Comparison of ENCODE assay signal across 8 cellular contexts in the genomic region with DNA sequence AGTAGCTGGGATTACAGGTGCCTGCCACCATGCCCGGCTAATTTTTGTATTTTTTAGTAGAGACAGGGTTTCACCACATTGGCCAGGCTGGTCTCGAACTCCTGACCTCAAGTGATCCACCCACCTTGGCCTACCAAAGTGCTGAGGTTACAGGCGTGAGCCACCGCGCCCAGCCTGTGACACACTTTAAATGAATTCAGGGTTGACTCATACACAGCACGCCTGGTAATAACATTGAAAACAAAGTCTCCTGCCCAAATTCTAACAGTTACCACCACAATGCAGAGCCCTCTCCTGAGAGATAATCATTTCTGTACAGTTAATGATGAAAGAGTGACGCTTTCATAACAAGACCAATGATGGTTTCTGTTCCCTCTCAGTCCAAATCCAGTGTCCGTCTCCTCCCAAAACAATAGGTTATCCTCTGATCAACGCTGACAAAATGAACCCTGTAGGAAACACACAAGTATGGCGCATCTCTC. TPM values are rescaled to one million over a fixed set of nuclear protein-coding genes. Genes with fewer than 3 reads are reported as not detected.
DNase-seq lines count a peak whose midpoint lies in the region; ATAC-seq, FAIRE-seq and TF ChIP-seq lines count a peak whose summit lies in the region.
"Not testable (repeated sequence)": the region's sequence is repeated elsewhere in the genome, so short reads cannot be mapped to it uniquely, and the experiment has no call there.

No MANE protein-coding gene starts in this region.

- H3K4me1 ChIP-seq in ES-I3 (ENCODE audit: insufficient read depth, low read length); kidney (ENCODE audit: control insufficient read depth in 1 of 2, insufficient read depth in 1 of 2, low read depth in 1 of 2, low read length in 2 of 2); rectal smooth muscle tissue (ENCODE audit: control insufficient read depth, insufficient read depth, low read length): not testable (repeated sequence)
- H3K4me1 ChIP-seq in HUES6 (ENCODE audit: control insufficient read depth, insufficient read depth, low read length) (peaks cover 10% of the 10 kb centered on the region; the same call in 1 of the 2 replicates), SJSA1 (replicated peaks) (peaks cover 16% of the 10 kb centered on the region), transverse colon (peaks cover 9 to 17% (median 14%) of the 10 kb centered on the region in 4 donors)

- H3K27me3 ChIP-seq in HUES6 (ENCODE audit: control insufficient read depth, insufficient read depth, low read length); SJSA1 (replicated peaks); rectal smooth muscle tissue (ENCODE audit: control insufficient read depth, insufficient read depth, low read length); transverse colon: not testable (repeated sequence)

- peak overlapping the region; percentile 89 for H3K9ac ChIP-seq in ES-I3 (ENCODE audit: low read depth, low read length)
- H3K9ac ChIP-seq in HUES6 (ENCODE audit: low read length) = peak overlapping the region; percentile 83
- H3K9ac ChIP-seq in kidney (ENCODE audit: low read length in 2 of 2) = peak overlapping the region in 1 of 2 donors; percentile 77
- not testable (repeated sequence) for H3K9ac ChIP-seq in rectal smooth muscle tissue (ENCODE audit: low read length)

- intact Hi-C loops in activated T-helper 2 cell treated with anti-CD3 and anti-CD28 coated beads, Interferon-gamma antibody, Interleukin-2, Interleukin-4, amounts not matched to agents 10 μg/mL and 5 μg/mL and 100 μg/mL, durations not matched to agents 14 hours and 24 hours and 36 hours (cut with micrococcal nuclease) = loop anchor here (5.0 to 10.0 kb wide), 2 partner anchors 91 to 164 kb away; partner anchors contain the start of genes DEPDC5 and PRR14L
- intact Hi-C loops in kidney (cut with DNase I); transverse colon (cut with DNase I; ENCODE audit: low total_unique reads): not testable (repeated sequence)

- peak overlapping the region; percentile 94 for H3K27ac Mint-ChIP-seq in activated T-helper 2 cell treated with anti-CD3 and anti-CD28 coated beads, Interferon-gamma antibody, Interleukin-2, Interleukin-4, amounts not matched to agents 10 μg/mL and 5 μg/mL and 100 μg/mL, durations not matched to agents 14 hours and 24 hours and 36 hours
- H3K27ac Mint-ChIP-seq in effector memory CD8-positive, alpha-beta T cell = peak overlapping the region; percentile 97

- FAIRE-seq in kidney (lab: Jason Lieb, UNC) = not testable (repeated sequence)

- not testable (repeated sequence) for H3K9me3 ChIP-seq in ES-I3 (ENCODE audit: control insufficient read depth, insufficient read depth, low read length); HUES6 (ENCODE audit: control insufficient read depth, insufficient read depth, low read depth, low read length); SJSA1 (replicated peaks); kidney (ENCODE audit: control insufficient read depth in 1 of 2, low read length in 2 of 2); transverse colon

- TF ChIP-seq EP300 in transverse colon (IDR thresholded peaks at IDR 0.05; ENCODE audit: low read depth) = not testable (repeated sequence)

- H3K4me1 Mint-ChIP-seq in activated T-helper 2 cell treated with anti-CD3 and anti-CD28 coated beads, Interferon-gamma antibody, Interleukin-2, Interleukin-4, amounts not matched to agents 10 μg/mL and 5 μg/mL and 100 μg/mL, durations not matched to agents 14 hours and 24 hours and 36 hours (ENCODE audit: low read depth) = peaks cover 21% of the 10 kb centered on the region
- H3K4me1 Mint-ChIP-seq in effector memory CD8-positive, alpha-beta T cell (ENCODE audit: low read depth in 2 of 2) = peaks cover 25 to 31% of the 10 kb centered on the region in 2 donors

- H3K4me3 ChIP-seq in HUES6 (ENCODE audit: low read depth, low read length) (peak overlapping the region; percentile 95), SJSA1 (peak overlapping the region; percentile 72), kidney (ENCODE audit: low read length in 2 of 2) (peak overlapping the region; percentile 94 to 95), rectal smooth muscle tissue (ENCODE audit: low read length) (peak overlapping the region; percentile 82), transverse colon (peak overlapping the region in 3 of 4 donors; percentile 63 to 79 (median 77))

- not testable (repeated sequence) for TF ChIP-seq POLR2A in transverse colon (IDR thresholded peaks at IDR 0.05)

- H3K27me3 Mint-ChIP-seq in activated T-helper 2 cell treated with anti-CD3 and anti-CD28 coated beads, Interferon-gamma antibody, Interleukin-2, Interleukin-4, amounts not matched to agents 10 μg/mL and 5 μg/mL and 100 μg/mL, durations not matched to agents 14 hours and 24 hours and 36 hours (ENCODE audit: low read depth); effector memory CD8-positive, alpha-beta T cell: not testable (repeated sequence)

- not testable (repeated sequence) for H3K9me3 Mint-ChIP-seq in activated T-helper 2 cell treated with anti-CD3 and anti-CD28 coated beads, Interferon-gamma antibody, Interleukin-2, Interleukin-4, amounts not matched to agents 10 μg/mL and 5 μg/mL and 100 μg/mL, durations not matched to agents 14 hours and 24 hours and 36 hours; effector memory CD8-positive, alpha-beta T cell

- 38 to 68% methylated on average over 2 to 10 of the region's 10 CpGs for WGBS in transverse colon (ENCODE audit: low coverage in 1 of 2), 2 donors

- TF ChIP-seq CTCF in kidney (IDR thresholded peaks at IDR 0.05; ENCODE audit: borderline replicate concordance, extremely low read depth, insufficient read depth); transverse colon (IDR thresholded peaks at IDR 0.05): not testable (repeated sequence)

- not testable (repeated sequence) for H3K36me3 Mint-ChIP-seq in activated T-helper 2 cell treated with anti-CD3 and anti-CD28 coated beads, Interferon-gamma antibody, Interleukin-2, Interleukin-4, amounts not matched to agents 10 μg/mL and 5 μg/mL and 100 μg/mL, durations not matched to agents 14 hours and 24 hours and 36 hours (ENCODE audit: low read depth)
- peaks cover 32% of the 10 kb centered on the region for H3K36me3 Mint-ChIP-seq in effector memory CD8-positive, alpha-beta T cell (ENCODE audit: insufficient read depth)

- H3K36me3 ChIP-seq in ES-I3 (ENCODE audit: insufficient read depth, low read length); HUES6 (ENCODE audit: control insufficient read depth, insufficient read depth, low read length); SJSA1; kidney (ENCODE audit: control insufficient read depth in 1 of 2, insufficient read depth in 2 of 2, low read length in 2 of 2); rectal smooth muscle tissue (ENCODE audit: control insufficient read depth, insufficient read depth, low read length); transverse colon: not testable (repeated sequence)

- in situ Hi-C loops in transverse colon (cut with MboI; ENCODE audit: low pct_ligation_motif_present in 1 of 4, low pct_unique_long_range_greater_than_20kb in 1 of 4, low sequenced_read_pairs in 3 of 4) = loop anchor here (10.0 to 25.0 kb wide), 4 partner anchors 84 to 304 kb away; partner anchors contain the start of gene YWHAH (in 1 of the 4)

- peak overlapping the region; percentile 95 for H3K4me3 Mint-ChIP-seq in activated T-helper 2 cell treated with anti-CD3 and anti-CD28 coated beads, Interferon-gamma antibody, Interleukin-2, Interleukin-4, amounts not matched to agents 10 μg/mL and 5 μg/mL and 100 μg/mL, durations not matched to agents 14 hours and 24 hours and 36 hours (ENCODE audit: low read depth)
- H3K4me3 Mint-ChIP-seq in effector memory CD8-positive, alpha-beta T cell = peak overlapping the region; percentile 97 to 99

- peak; percentile 66 to 80 for DNase-seq in SJSA1 (ENCODE audit: low read depth in 1 of 2, low spot score in 2 of 2)
- DNase-seq in activated T-helper 2 cell treated with anti-CD3 and anti-CD28 coated beads, Interferon-gamma antibody, Interleukin-2, Interleukin-4, amounts not matched to agents 10 μg/mL and 5 μg/mL and 100 μg/mL, durations not matched to agents 14 hours and 24 hours and 36 hours (ENCODE audit: low spot score); kidney: not testable (repeated sequence)
- DNase-seq in effector memory CD8-positive, alpha-beta T cell = peak in 1 of 3 experiments; percentile 19
- peak; percentile 45 for DNase-seq in transverse colon

- peak; percentile 18 for ATAC-seq in effector memory CD8-positive, alpha-beta T cell (replicated peaks)

- H3K27ac ChIP-seq in HUES6 (ENCODE audit: low read depth, low read length); rectal smooth muscle tissue (ENCODE audit: low read depth, low read length): not testable (repeated sequence)
- H3K27ac ChIP-seq in SJSA1 (peak overlapping the region; percentile 79), kidney (ENCODE audit: low read depth in 2 of 2, low read length in 2 of 2) (peak overlapping the region; percentile 91 to 95), transverse colon (peak overlapping the region; percentile 80 to 86 (median 84))

RNA-seq across cellular contexts. Expression of gene PISD, which starts 1.1 kb away (rescaled TPM):
- 22.4 and 33.1 TPM in 2 replicates for total RNA-seq in SJSA1 (2014; rRNA removed; shearing (Covaris generic))
- total RNA-seq in activated T-helper 2 cell treated with anti-CD3 and anti-CD28 coated beads, Interferon-gamma antibody, Interleukin-2, Interleukin-4, amounts not matched to agents 10 μg/mL and 5 μg/mL and 100 μg/mL, durations not matched to agents 14 hours and 24 hours and 36 hours = 44.3 and 44.9 TPM in 2 replicates
- total RNA-seq in kidney = 64.9 TPM
- polyA plus RNA-seq in kidney (ENCODE audit: insufficient read depth, low read depth, low replicate concordance) = 27.3 TPM
- 100 to 1,000 TPM in 1 of 4 donors, 10 to 100 TPM in 3; 33.7 to 111 (median 47.7) TPM for total RNA-seq in transverse colon
